12 cellular contexts compared by ENCODE assay signal in the genomic region with DNA sequence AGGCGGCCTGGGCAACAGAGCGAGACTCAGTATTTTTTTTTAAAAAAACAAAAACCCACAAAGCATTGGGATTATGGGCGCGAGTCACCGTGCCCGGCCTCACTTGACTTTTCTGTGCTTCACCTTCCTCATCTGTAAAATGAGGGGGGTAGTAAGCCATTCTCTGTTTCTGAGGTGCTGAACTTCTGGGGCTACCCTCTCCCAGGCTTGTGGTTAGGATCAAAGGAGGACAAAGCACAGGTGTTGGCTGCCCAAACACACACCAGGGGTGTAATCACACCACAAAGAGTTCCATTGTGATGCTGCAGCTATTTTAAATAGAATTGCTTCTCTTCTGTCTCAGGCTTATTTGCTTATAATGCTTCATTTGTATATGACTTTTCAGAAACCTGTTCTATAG. TPM values are rescaled to one million over a fixed set of nuclear protein-coding genes. Genes with fewer than 3 reads are reported as not detected.
A peak's percentile ranks its signal among the peaks of the same experiment; 100 is the strongest.
DNase-seq lines count a peak whose midpoint lies in the region; ATAC-seq and TF ChIP-seq lines count a peak whose summit lies in the region.
"Had no signal": no experiment of that assay in that cellular context is flagged by ENCODE, and none has a peak within 500 bp of the region (broad histone marks: within the 10 kb centered on the region; RNA-seq: fewer than 3 reads in every experiment).

No MANE protein-coding gene starts in this region.

- ATAC-seq in GM18873 (IDR thresholded peaks at IDR 0.05; ENCODE audit: low FRiP score, unreplicated experiment) = peak; percentile 47
- peak; percentile 55 for ATAC-seq in GM21515 (IDR thresholded peaks at IDR 0.05; ENCODE audit: unreplicated experiment)
- ATAC-seq in HG03135 (IDR thresholded peaks at IDR 0.05; ENCODE audit: unreplicated experiment) = peak; percentile 45
- ATAC-seq in aorta (ENCODE audit: low FRiP score) = no peak
- ATAC-seq: natural killer cell treated with Interleukin-12 subunit alpha and Interleukin-12 subunit beta and Interleukin-15 and Interleukin-18, amount 100 ng/mL, for 72 hours had no signal

- peaks cover 35% of the 10 kb centered on the region for H3K27me3 Mint-ChIP-seq in endodermal cell (ENCODE audit: insufficient read depth)
- H3K27me3 Mint-ChIP-seq: activated naive CD4-positive, alpha-beta T cell treated with anti-CD3 and anti-CD28 coated beads, Interleukin-2, amount 50 U/mL, for 24 hours had no signal

- WGBS in endodermal cell (ENCODE audit: insufficient coverage in 1 of 2, insufficient read length in 1 of 2), 2 experiments = 95 to 96% methylated on average over 4 to 6 of the region's 6 CpGs
- WGBS in aorta, 2 donors = 94 to 99% methylated on average over 6 of the region's 6 CpGs

- no peak overlapping the region for H3K4me3 ChIP-seq in endodermal cell (ENCODE audit: low read length)
- H3K4me3 ChIP-seq in aorta (ENCODE audit: low read length in 2 of 2) = no peak overlapping the region
- H3K4me3 ChIP-seq: SK-N-MC had no signal

- peaks cover 6% of the 10 kb centered on the region for H3K4me1 ChIP-seq in endodermal cell (ENCODE audit: control insufficient read depth, insufficient read depth, low read length)
- no peaks in the 10 kb centered on the region for H3K4me1 ChIP-seq in aorta (ENCODE audit: control insufficient read depth in 1 of 2, insufficient read depth in 2 of 2, low read length in 2 of 2)

- no peak for TF ChIP-seq CTCF in endodermal cell (conservative IDR thresholded peaks at IDR 0.05)

- H3K9me3 Mint-ChIP-seq in endodermal cell = no peaks in the 10 kb centered on the region
- H3K9me3 Mint-ChIP-seq: activated naive CD4-positive, alpha-beta T cell treated with anti-CD3 and anti-CD28 coated beads, Interleukin-2, amount 50 U/mL, for 24 hours; natural killer cell treated with Interleukin-12 subunit alpha and Interleukin-12 subunit beta and Interleukin-15 and Interleukin-18, amount 100 ng/mL, for 72 hours had no signal

- peaks cover 16% of the 10 kb centered on the region for H3K4me1 Mint-ChIP-seq in endodermal cell

- no peak overlapping the region for H3K27ac Mint-ChIP-seq in endodermal cell
- H3K27ac Mint-ChIP-seq: activated naive CD4-positive, alpha-beta T cell treated with anti-CD3 and anti-CD28 coated beads, Interleukin-2, amount 50 U/mL, for 24 hours had no signal

- H3K9me3 ChIP-seq in endodermal cell (ENCODE audit: control insufficient read depth, low read length) (no peaks in the 10 kb centered on the region), aorta (ENCODE audit: control insufficient read depth, low read length) (no peaks in the 10 kb centered on the region)

- no peaks in the 10 kb centered on the region for H3K36me3 ChIP-seq in endodermal cell (ENCODE audit: control insufficient read depth, insufficient read depth, low read length)
- H3K36me3 ChIP-seq in aorta (ENCODE audit: control insufficient read depth in 1 of 2, insufficient read depth in 2 of 2, low read length in 1 of 2) = no peaks in the 10 kb centered on the region

- H3K36me3 Mint-ChIP-seq in endodermal cell (ENCODE audit: low read depth) = peaks cover 2% of the 10 kb centered on the region
- H3K36me3 Mint-ChIP-seq: natural killer cell treated with Interleukin-12 subunit alpha and Interleukin-12 subunit beta and Interleukin-15 and Interleukin-18, amount 100 ng/mL, for 72 hours had no signal

- H3K4me3 Mint-ChIP-seq in endodermal cell = no peak overlapping the region
- H3K4me3 Mint-ChIP-seq: activated naive CD4-positive, alpha-beta T cell treated with anti-CD3 and anti-CD28 coated beads, Interleukin-2, amount 50 U/mL, for 24 hours; natural killer cell treated with Interleukin-12 subunit alpha and Interleukin-12 subunit beta and Interleukin-15 and Interleukin-18, amount 100 ng/mL, for 72 hours had no signal

- H3K27ac ChIP-seq in endodermal cell (ENCODE audit: low read depth, low read length) = no peak overlapping the region
- H3K27ac ChIP-seq in aorta (ENCODE audit: low read depth in 1 of 2, low read length in 2 of 2) = no peak overlapping the region
- H3K27ac ChIP-seq: SK-N-MC had no signal

- intact Hi-C loops in aorta (cut with DNase I) = loop anchor here (5.0 to 10.0 kb wide), 4 partner anchors 58 to 605 kb away; a partner anchor contains a TSS

- peak; percentile 76 for DNase-seq in endodermal cell
- no peak for DNase-seq in aorta
- no peak for DNase-seq in NCI-H524 treated with DMSO at 0.1 percent for 48 hours (lab: John Stamatoyannopoulos, UW)
- DNase-seq in NCI-H1436 (lab: John Stamatoyannopoulos, UW) = no peak
- DNase-seq: NCI-H446 had no signal

- H3K9ac ChIP-seq in endodermal cell (ENCODE audit: extremely low read depth, low read length, poor library complexity, severe bottlenecking) = no peak overlapping the region

- H3K27me3 ChIP-seq in endodermal cell (ENCODE audit: control insufficient read depth, insufficient read depth, low read length, poor library complexity, severe bottlenecking) = no peaks in the 10 kb centered on the region
- no peaks in the 10 kb centered on the region for H3K27me3 ChIP-seq in aorta (ENCODE audit: control insufficient read depth in 1 of 2, insufficient read depth in 2 of 2, low read length in 1 of 2)

RNA-seq across cellular contexts. Expression of a gene that starts 35.8 kb away (rescaled TPM):
- total RNA-seq in endodermal cell (not detected), aorta (10 to 100 TPM; 19.3 to 21.9 TPM)
- polyA plus RNA-seq in endodermal cell (2013, experiment 1 of 2) = 0.14 TPM
- 0.17 TPM for polyA plus RNA-seq in endodermal cell (2013, experiment 2 of 2)
- under 1 TPM; 0.43 to 0.50 TPM for polyA plus RNA-seq in aorta
- total RNA-seq: fibroblast of lung; natural killer cell treated with Interleukin-12 subunit alpha and Interleukin-12 subunit beta and Interleukin-15 and Interleukin-18, amount 100 ng/mL, for 72 hours had no signal

RNA-seq across cellular contexts. Expression of a gene that starts 57.5 kb away (rescaled TPM):
- total RNA-seq in endodermal cell (10 to 100 TPM; 37.1 to 45.8 TPM), aorta (10 to 100 TPM; 43.3 to 55.0 TPM)
- polyA plus RNA-seq in endodermal cell (2013, experiment 1 of 2) = 34.9 TPM
- polyA plus RNA-seq in endodermal cell (2013, experiment 2 of 2) = 34.2 TPM
- 10 to 100 TPM; 45.2 to 80.3 TPM for polyA plus RNA-seq in aorta

Comparison
In these comparisons a context has a peak if more than half of its experiments do, and no peak if none do; other contexts are left out.
1. RNA of a gene that starts 35.8 kb away (total RNA-seq): 19.3 to 21.9 TPM in aorta; not detected in endodermal cell; every median in the first group is over 10 times any median in the second.